Comparison of ENCODE assay signal across 26 cellular contexts in genomic region chr17:20084621-20085282, GRCh38.
DNase-seq lines count a peak whose midpoint lies in the region; ATAC-seq and TF ChIP-seq lines count a peak whose summit lies in the region.
"Had no signal": no experiment of that assay in that cellular context is flagged by ENCODE, and none has a peak within 500 bp of the region (broad histone marks: within the 10 kb centered on the region; RNA-seq: fewer than 3 reads in every experiment).

No MANE protein-coding gene starts in this region.

- H3K18ac ChIP-seq in H9 (ENCODE audit: insufficient read length, low read depth, low read length): no peak overlapping the region

- no peaks in the 10 kb centered on the region for H3K23me2 ChIP-seq in H9 (ENCODE audit: insufficient read length, low read depth, low read length, poor library complexity, severe bottlenecking)

- H3K9me3 ChIP-seq in H9 (ENCODE audit: control insufficient read depth, low read depth, low read length) (no peaks in the 10 kb centered on the region), ascending aorta (no peaks in the 10 kb centered on the region), subcutaneous abdominal adipose tissue (ENCODE audit: control insufficient read depth in 5 of 5, low read length in 5 of 5) (no peaks in the 10 kb centered on the region)
- H3K9me3 ChIP-seq: esophagus muscularis mucosa, transverse colon had no signal

- no peak overlapping the region for H3K4me3 Mint-ChIP-seq in H9
- H3K4me3 Mint-ChIP-seq in effector memory CD8-positive, alpha-beta T cell: no peak overlapping the region
- H3K4me3 Mint-ChIP-seq: activated T-helper 17 cell treated with anti-CD3 and anti-CD28 coated beads, Interleukin-2, amount 50 U/mL, for 72 hours had no signal

- H3K36me3 Mint-ChIP-seq in H9 (ENCODE audit: insufficient read depth in 1 of 3, low read depth in 3 of 3): no peaks in the 10 kb centered on the region
- peaks cover 3% of the 10 kb centered on the region for H3K36me3 Mint-ChIP-seq in effector memory CD8-positive, alpha-beta T cell (ENCODE audit: insufficient read depth)
- H3K36me3 Mint-ChIP-seq: activated naive CD4-positive, alpha-beta T cell treated with anti-CD3 and anti-CD28 coated beads, Interleukin-2, amount 50 U/mL, for 72 hours had no signal

- H3K4me3 ChIP-seq in ascending aorta (no peak overlapping the region), subcutaneous abdominal adipose tissue (ENCODE audit: low read depth in 1 of 5, low read length in 5 of 5) (no peak overlapping the region)
- H3K4me3 ChIP-seq: esophagus muscularis mucosa, transverse colon had no signal

- no peak overlapping the region for H3K4me2 ChIP-seq in H9 (ENCODE audit: insufficient read depth, insufficient read length, low read length)

- H3K23ac ChIP-seq in H9 (ENCODE audit: insufficient read length, low read depth, low read length): no peak overlapping the region

- peak overlapping the region; percentile 58 for H3K14ac ChIP-seq in H9 (ENCODE audit: insufficient read depth, low read length)

- H2AK5ac ChIP-seq in H9 (ENCODE audit: insufficient read length, low read length): no peak overlapping the region

- no peak overlapping the region for H2BK5ac ChIP-seq in H9 (ENCODE audit: insufficient read length, low read length)

- TF ChIP-seq CTCF in H9 (conservative IDR thresholded peaks at IDR 0.05): no peak
- TF ChIP-seq CTCF in ascending aorta (IDR thresholded peaks at IDR 0.05): no peak

- H3K27ac ChIP-seq in H9 (ENCODE audit: insufficient read length, low read depth, low read length) (no peak overlapping the region), ascending aorta (peak overlapping the region; percentile 90 to 97), layer of hippocampus (ENCODE audit: low read depth, low read length) (peak overlapping the region; percentile 64), subcutaneous abdominal adipose tissue (ENCODE audit: low read depth, low read length) (peak overlapping the region; percentile 3)
- H3K27ac ChIP-seq: transverse colon had no signal

- H3K9ac ChIP-seq in H9 (ENCODE audit: extremely low read depth, insufficient read length, low read length) (no peak overlapping the region), subcutaneous abdominal adipose tissue (ENCODE audit: low read length in 5 of 5) (no peak overlapping the region)

- H4K8ac ChIP-seq in H9 (replicated peaks; ENCODE audit: insufficient read length, low read depth, low read length): no peak overlapping the region

- H3K56ac ChIP-seq in H9 (ENCODE audit: insufficient read length, low read depth, low read length): no peak overlapping the region

- H2BK15ac ChIP-seq in H9 (ENCODE audit: low read depth, low read length): no peak overlapping the region

- no peak for ATAC-seq in effector memory CD8-positive, alpha-beta T cell (replicated peaks)
- ATAC-seq in HG03354 (IDR thresholded peaks at IDR 0.05; ENCODE audit: poor library complexity, severe bottlenecking, unreplicated experiment): no peak
- ATAC-seq: activated naive CD4-positive, alpha-beta T cell treated with anti-CD3 and anti-CD28 coated beads, Interleukin-2, amount 50 U/mL, for 72 hours; activated T-helper 17 cell treated with anti-CD3 and anti-CD28 coated beads, Interleukin-2, amount 50 U/mL, for 72 hours had no signal

- H3K9me3 Mint-ChIP-seq in H9: no peaks in the 10 kb centered on the region
- H3K9me3 Mint-ChIP-seq in effector memory CD8-positive, alpha-beta T cell: no peaks in the 10 kb centered on the region
- H3K9me3 Mint-ChIP-seq: activated naive CD4-positive, alpha-beta T cell treated with anti-CD3 and anti-CD28 coated beads, Interleukin-2, amount 50 U/mL, for 72 hours; activated T-helper 17 cell treated with anti-CD3 and anti-CD28 coated beads, Interleukin-2, amount 50 U/mL, for 72 hours had no signal

- no peak overlapping the region for H2BK120ac ChIP-seq in H9 (ENCODE audit: low read depth, low read length, poor library complexity, severe bottlenecking)

- no peaks in the 10 kb centered on the region for H3K27me3 Mint-ChIP-seq in H9 (ENCODE audit: low read depth)
- no peaks in the 10 kb centered on the region for H3K27me3 Mint-ChIP-seq in effector memory CD8-positive, alpha-beta T cell
- H3K27me3 Mint-ChIP-seq: activated T-helper 17 cell treated with anti-CD3 and anti-CD28 coated beads, Interleukin-2, amount 50 U/mL, for 72 hours had no signal

- peak overlapping the region in 2 of 3 experiments; percentile 15 to 20; a peak in 1 of 7 replicates for H3K27ac Mint-ChIP-seq in H9
- H3K27ac Mint-ChIP-seq in effector memory CD8-positive, alpha-beta T cell: no peak overlapping the region
- H3K27ac Mint-ChIP-seq: activated naive CD4-positive, alpha-beta T cell treated with anti-CD3 and anti-CD28 coated beads, Interleukin-2, amount 50 U/mL, for 72 hours; activated T-helper 17 cell treated with anti-CD3 and anti-CD28 coated beads, Interleukin-2, amount 50 U/mL, for 72 hours had no signal

- no peak overlapping the region for H4K5ac ChIP-seq in H9 (ENCODE audit: insufficient read length, low read depth, low read length)

- H3K36me3 ChIP-seq in ascending aorta (no peaks in the 10 kb centered on the region), subcutaneous abdominal adipose tissue (ENCODE audit: control insufficient read depth in 5 of 5, insufficient read depth in 5 of 5, low read length in 5 of 5) (peaks cover 0 to 5% (median 0%) of the 10 kb centered on the region in 5 donors)
- H3K36me3 ChIP-seq: esophagus muscularis mucosa, transverse colon had no signal

- intact Hi-C loops in ascending aorta (cut with DNase I): no loop called here

- no peaks in the 10 kb centered on the region for H3K79me1 ChIP-seq in H9 (ENCODE audit: insufficient read depth, low read depth, low read length, poor library complexity, severe bottlenecking)

- WGBS in H9 (ENCODE audit: extremely low coverage, insufficient read length, low lambda C conversion rate): no CpG with 5 or more reads among the region's 1 CpG

- H3K4me1 Mint-ChIP-seq in H9: peaks cover 34 to 45% of the 10 kb centered on the region in 2 experiments
- H3K4me1 Mint-ChIP-seq in effector memory CD8-positive, alpha-beta T cell (ENCODE audit: low read depth in 2 of 2): peaks cover 3 to 14% of the 10 kb centered on the region in 2 donors
- H3K4me1 Mint-ChIP-seq: activated T-helper 17 cell treated with anti-CD3 and anti-CD28 coated beads, Interleukin-2, amount 50 U/mL, for 72 hours had no signal

- DNase-seq in H9 (no peak), ascending aorta (ENCODE audit: low spot score in 2 of 2) (no peak), NOMO-1 treated with DMSO at 0.1 percent for 48 hours (lab: John Stamatoyannopoulos, UW; ENCODE audit: unreplicated experiment) (no peak), NCI-H2227 treated with DMSO at 0.1 percent for 48 hours (lab: John Stamatoyannopoulos, UW) (no peak)
- DNase-seq in effector memory CD8-positive, alpha-beta T cell: no peak
- DNase-seq: activated CD8-positive, alpha-beta memory T cell treated with anti-CD3 and anti-CD28 coated beads, Interleukin-2, amount 50 U/mL, for 48 hours; cerebellar nuclear complex; effector memory CD4-positive, alpha-beta T cell; IMR-90; kidney; NCI-H1105 treated with DMSO at 0.1 percent for 48 hours; NCI-H2029 treated with DMSO at 0.1 percent for 48 hours; NCI-H226; NCI-H774; nucleus accumbens; SHP77 treated with DMSO at 0.1 percent for 48 hours; stimulated activated CD4-positive, alpha-beta T cell treated with anti-CD3 and anti-CD28 coated beads, Interleukin-4, amount 100 ng/mL, for 1 hour; stimulated activated naive CD4-positive, alpha-beta T cell; T-helper 9 cell; transverse colon had no signal

- no peak overlapping the region for H2BK20ac ChIP-seq in H9 (ENCODE audit: low read depth, low read length, poor library complexity, severe bottlenecking)

- no peak overlapping the region for H3T11ph ChIP-seq in H9 (ENCODE audit: low read length)

- H3K27me3 ChIP-seq in H9 (ENCODE audit: insufficient read depth, low read length): no peaks in the 10 kb centered on the region
- no peaks in the 10 kb centered on the region for H3K27me3 ChIP-seq in ascending aorta
- no peaks in the 10 kb centered on the region for H3K27me3 ChIP-seq in layer of hippocampus (ENCODE audit: control insufficient read depth, insufficient read depth, low read length)
- H3K27me3 ChIP-seq in subcutaneous abdominal adipose tissue (ENCODE audit: control insufficient read depth in 5 of 5, insufficient read depth in 4 of 5, low read length in 5 of 5): no peaks in the 10 kb centered on the region
- H3K27me3 ChIP-seq: esophagus muscularis mucosa, transverse colon had no signal

- no peak overlapping the region for H2BK12ac ChIP-seq in H9 (ENCODE audit: insufficient read length, low read depth, low read length)

- no peak overlapping the region for H3K4ac ChIP-seq in H9 (ENCODE audit: low read depth, low read length)

- H4K20me1 ChIP-seq in H9 (ENCODE audit: control insufficient read depth, insufficient read depth, insufficient read length): no peaks in the 10 kb centered on the region

- H3K4me1 ChIP-seq in H9 (ENCODE audit: insufficient read depth, low read length) (no peaks in the 10 kb centered on the region), ascending aorta (peaks cover 13 to 40% of the 10 kb centered on the region in 2 donors), subcutaneous abdominal adipose tissue (ENCODE audit: control insufficient read depth in 5 of 5, insufficient read depth in 5 of 5, low read length in 5 of 5) (peaks cover 5 to 37% (median 31%) of the 10 kb centered on the region in 5 donors)
- H3K4me1 ChIP-seq: transverse colon had no signal

- no peak overlapping the region for H2AFZ ChIP-seq in H9 (ENCODE audit: low read length)

- H4K91ac ChIP-seq in H9 (ENCODE audit: insufficient read length, low read depth, low read length): no peak overlapping the region

- H3K79me2 ChIP-seq in H9 (ENCODE audit: insufficient read depth, low read length): no peaks in the 10 kb centered on the region

Comparison
In these comparisons a context has a peak if more than half of its experiments do, and no peak if none do; other contexts are left out.
1. H3K27ac Mint-ChIP-seq: peak in H9 (2 of 3); none in effector memory CD8-positive, alpha-beta T cell (0 of 2).